ENCODE assay signal across 11 cellular contexts in genomic region chr10:73698819-73699218, GRCh38. TPM values are rescaled to one million over a fixed set of nuclear protein-coding genes. Genes with fewer than 3 reads are reported as not detected.
"Had no signal": no experiment of that assay in that cellular context is flagged by ENCODE, and none has a peak within 500 bp of the region (broad histone marks: within the 10 kb centered on the region; RNA-seq: fewer than 3 reads in every experiment).

No MANE protein-coding gene starts in this region.

RNA-seq across cellular contexts. Expression of gene AGAP5, which starts 0.9 kb away (rescaled TPM):
- polyA plus RNA-seq: naive thymus-derived CD4-positive, alpha-beta T cell had no signal

RNA-seq across cellular contexts. Expression of gene SYNPO2L, which starts 43.0 kb away (rescaled TPM):
- total RNA-seq: kidney epithelial cell, left colon, left lobe of liver, lower leg skin, lung microvascular endothelial cell, mammary epithelial cell had no signal
- polyA plus RNA-seq: immature natural killer cell; keratinocyte; mammary epithelial cell; naive thymus-derived CD4-positive, alpha-beta T cell had no signal

RNA-seq across cellular contexts. Expression of gene MYOZ1, which starts 57.5 kb away (rescaled TPM):
- total RNA-seq: left colon; left lobe of liver; lung microvascular endothelial cell; mononuclear cell; mucosa of descending colon; naive thymus-derived CD4-positive, alpha-beta T cell had no signal
- polyA plus RNA-seq: immature natural killer cell; keratinocyte; mammary epithelial cell; naive thymus-derived CD4-positive, alpha-beta T cell had no signal
